13 cellular contexts compared by ENCODE assay signal in the genomic region with DNA sequence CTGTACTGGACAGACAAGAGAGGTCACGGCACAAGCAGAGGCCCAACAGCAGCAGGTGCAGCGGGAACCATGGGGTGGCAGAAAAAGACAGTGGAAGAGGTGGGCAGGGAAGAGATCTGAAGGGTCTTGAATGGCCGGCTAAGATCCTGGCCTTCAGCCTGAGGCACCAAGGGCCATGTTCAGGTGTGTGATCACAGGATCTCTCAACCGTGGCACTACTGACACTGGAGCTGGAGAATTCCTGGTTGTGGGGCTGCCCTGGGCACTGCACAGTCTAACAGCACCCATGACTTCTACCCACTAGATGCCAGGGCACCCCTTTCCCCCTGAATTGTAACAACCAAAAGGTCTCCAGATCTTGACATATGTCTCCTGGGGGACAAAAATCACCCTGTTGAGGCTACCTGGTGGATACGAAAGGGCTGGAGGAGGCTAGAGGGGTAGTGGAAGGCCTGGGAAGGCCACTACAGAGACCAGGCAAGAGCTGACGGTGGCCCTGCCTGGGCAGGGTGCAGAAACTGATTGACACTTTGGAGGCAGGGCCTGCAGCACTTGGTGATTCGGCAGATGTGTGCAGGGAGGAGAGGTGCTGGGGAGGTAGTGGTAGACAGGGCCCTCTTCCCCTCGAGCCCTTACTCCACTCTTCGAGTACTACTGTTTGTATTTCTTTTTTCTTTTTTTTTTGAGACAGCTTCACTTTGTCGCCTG. TPM values are rescaled to one million over a fixed set of nuclear protein-coding genes. Genes with fewer than 3 reads are reported as not detected.
DNase-seq lines count a peak whose midpoint lies in the region; ATAC-seq and TF ChIP-seq lines count a peak whose summit lies in the region.
"Had no signal": no experiment of that assay in that cellular context is flagged by ENCODE, and none has a peak within 500 bp of the region (broad histone marks: within the 10 kb centered on the region; RNA-seq: fewer than 3 reads in every experiment).

No MANE protein-coding gene starts in this region.

- no peaks in the 10 kb centered on the region for H3K27me3 Mint-ChIP-seq in T-helper 1 cell treated with Interleukin-12 subunit alpha and Interleukin-12 subunit beta and Interleukin-4 antibody, amounts not matched to agents 30 μg/mL and 1 μg/mL, for 36 hours (ENCODE audit: low read depth)
- no peaks in the 10 kb centered on the region for H3K27me3 Mint-ChIP-seq in activated B cell treated with CpG ODN at 0.5 μM for 24 hours
- H3K27me3 Mint-ChIP-seq: natural killer cell treated with Interleukin-12 subunit alpha and Interleukin-12 subunit beta and Interleukin-15 and Interleukin-18, amount 100 ng/mL, for 72 hours had no signal

- no peak overlapping the region for H3K4me2 ChIP-seq in smooth muscle cell

- no peaks in the 10 kb centered on the region for H3K9me3 ChIP-seq in stomach smooth muscle (ENCODE audit: control insufficient read depth in 2 of 2, low read length in 2 of 2)
- no peaks in the 10 kb centered on the region for H3K9me3 ChIP-seq in smooth muscle cell (replicated peaks; ENCODE audit: low read depth)
- H3K9me3 ChIP-seq: HAP-1 had no signal

- CTCF ChIA-PET in activated B cell treated with CpG ODN at 0.5 μM for 24 hours (lab: Charles Lee) = no interaction called here

- H3K4me3 ChIP-seq in stomach smooth muscle (ENCODE audit: low read length in 2 of 2) = no peak overlapping the region
- no peak overlapping the region for H3K4me3 ChIP-seq in smooth muscle cell
- H3K4me3 ChIP-seq: HAP-1 had no signal

- no peaks in the 10 kb centered on the region for H3K9me3 Mint-ChIP-seq in T-helper 1 cell treated with Interleukin-12 subunit alpha and Interleukin-12 subunit beta and Interleukin-4 antibody, amounts not matched to agents 30 μg/mL and 1 μg/mL, for 36 hours
- no peaks in the 10 kb centered on the region for H3K9me3 Mint-ChIP-seq in activated B cell treated with CpG ODN at 0.5 μM for 24 hours
- H3K9me3 Mint-ChIP-seq: natural killer cell treated with Interleukin-12 subunit alpha and Interleukin-12 subunit beta and Interleukin-15 and Interleukin-18, amount 100 ng/mL, for 72 hours had no signal

- no peak overlapping the region for H3K4me3 Mint-ChIP-seq in T-helper 1 cell treated with Interleukin-12 subunit alpha and Interleukin-12 subunit beta and Interleukin-4 antibody, amounts not matched to agents 30 μg/mL and 1 μg/mL, for 36 hours
- no peak overlapping the region for H3K4me3 Mint-ChIP-seq in activated B cell treated with CpG ODN at 0.5 μM for 24 hours
- H3K4me3 Mint-ChIP-seq: natural killer cell treated with Interleukin-12 subunit alpha and Interleukin-12 subunit beta and Interleukin-15 and Interleukin-18, amount 100 ng/mL, for 72 hours had no signal

- H3K36me3 Mint-ChIP-seq in T-helper 1 cell treated with Interleukin-12 subunit alpha and Interleukin-12 subunit beta and Interleukin-4 antibody, amounts not matched to agents 30 μg/mL and 1 μg/mL, for 36 hours (ENCODE audit: low read depth) = peaks cover 5% of the 10 kb centered on the region
- H3K36me3 Mint-ChIP-seq in activated B cell treated with CpG ODN at 0.5 μM for 24 hours (ENCODE audit: low read depth) = peaks cover 20% of the 10 kb centered on the region
- H3K36me3 Mint-ChIP-seq: natural killer cell treated with Interleukin-12 subunit alpha and Interleukin-12 subunit beta and Interleukin-15 and Interleukin-18, amount 100 ng/mL, for 72 hours had no signal

- H3K36me3 ChIP-seq in stomach smooth muscle (ENCODE audit: control insufficient read depth in 2 of 2, insufficient read depth in 2 of 2, low read length in 2 of 2) (peaks cover 3 to 16% of the 10 kb centered on the region in 2 donors), smooth muscle cell (ENCODE audit: low read depth) (no peaks in the 10 kb centered on the region)

- POLR2A ChIA-PET in activated B cell treated with CpG ODN at 0.5 μM for 24 hours (lab: Charles Lee) = no interaction called here

- H3K9ac ChIP-seq in stomach smooth muscle (ENCODE audit: low read length in 2 of 2) (no peak overlapping the region), smooth muscle cell (ENCODE audit: low read depth) (no peak overlapping the region)

- H3K4me1 Mint-ChIP-seq in T-helper 1 cell treated with Interleukin-12 subunit alpha and Interleukin-12 subunit beta and Interleukin-4 antibody, amounts not matched to agents 30 μg/mL and 1 μg/mL, for 36 hours (ENCODE audit: low read depth) = peaks cover 51% of the 10 kb centered on the region
- peaks cover 78% of the 10 kb centered on the region for H3K4me1 Mint-ChIP-seq in activated B cell treated with CpG ODN at 0.5 μM for 24 hours

- H2AFZ ChIP-seq in smooth muscle cell (ENCODE audit: low read depth) = no peak overlapping the region

- no peak for ATAC-seq in activated B cell treated with CpG ODN at 0.5 μM for 24 hours (ENCODE audit: low read depth)
- ATAC-seq in left lobe of liver = peak; percentile 13
- ATAC-seq in HG02571 (IDR thresholded peaks at IDR 0.05; ENCODE audit: unreplicated experiment) = no peak
- ATAC-seq: natural killer cell treated with Interleukin-12 subunit alpha and Interleukin-12 subunit beta and Interleukin-15 and Interleukin-18, amount 100 ng/mL, for 72 hours had no signal

- TF ChIP-seq CTCF in activated B cell treated with CpG ODN at 0.5 μM for 24 hours (IDR thresholded peaks at IDR 0.05) (no peak), smooth muscle cell (IDR thresholded peaks at IDR 0.05; ENCODE audit: borderline replicate concordance, insufficient read depth, poor library complexity, severe bottlenecking) (no peak)

- 95% methylated on average over 10 of the region's 10 CpGs for WGBS in smooth muscle cell (ENCODE audit: low lambda C conversion rate)

- peaks cover 23% of the 10 kb centered on the region for H3F3A ChIP-seq in smooth muscle cell (ENCODE audit: low read depth)

- H3K27me3 ChIP-seq in stomach smooth muscle (ENCODE audit: control insufficient read depth in 1 of 2, insufficient read depth in 2 of 2, low read length in 2 of 2) = no peaks in the 10 kb centered on the region
- no peaks in the 10 kb centered on the region for H3K27me3 ChIP-seq in smooth muscle cell (ENCODE audit: low read depth)

- DNase-seq in T-helper 1 cell = no peak
- DNase-seq in activated B cell treated with CpG ODN at 0.5 μM for 24 hours = no peak
- DNase-seq in left lobe of liver (ENCODE audit: low spot score) = no peak
- no peak for DNase-seq in activated CD8-positive, alpha-beta memory T cell treated with anti-CD3 and anti-CD28 coated beads, Interleukin-2, amount 50 U/mL, for 4 hours
- no peak for DNase-seq in smooth muscle cell (lab: John Stamatoyannopoulos, UW; ENCODE audit: unreplicated experiment)
- DNase-seq: DMS 273 treated with DMSO at 0.1 percent for 48 hours, NCI-H2081 had no signal

- H3K4me1 ChIP-seq in stomach smooth muscle (ENCODE audit: control insufficient read depth, insufficient read depth, low read length) (peaks cover 74% of the 10 kb centered on the region), smooth muscle cell (ENCODE audit: low read depth) (peaks cover 4% of the 10 kb centered on the region)

- H3K27ac ChIP-seq in stomach smooth muscle (ENCODE audit: low read length) (peak overlapping the region; percentile 31), smooth muscle cell (ENCODE audit: low read depth) (no peak overlapping the region)
- H3K27ac ChIP-seq: 22Rv1 had no signal

- peak overlapping the region; percentile 71 for H3K27ac Mint-ChIP-seq in T-helper 1 cell treated with Interleukin-12 subunit alpha and Interleukin-12 subunit beta and Interleukin-4 antibody, amounts not matched to agents 30 μg/mL and 1 μg/mL, for 36 hours
- peak overlapping the region; percentile 73 for H3K27ac Mint-ChIP-seq in activated B cell treated with CpG ODN at 0.5 μM for 24 hours

- peaks cover 100% of the 10 kb centered on the region for H4K20me1 ChIP-seq in smooth muscle cell (ENCODE audit: low read depth)

- peaks cover 100% of the 10 kb centered on the region for H3K79me2 ChIP-seq in smooth muscle cell (ENCODE audit: low read depth)

- intact Hi-C loops in activated B cell treated with CpG ODN at 0.5 μM for 24 hours (cut with micrococcal nuclease) = no loop called here

RNA-seq across cellular contexts. Expression of gene CSNK1E, which starts 8.3 kb away (rescaled TPM):
- 80.6 and 85.2 TPM in 2 replicates for total RNA-seq in activated B cell treated with CpG ODN at 0.5 μM for 24 hours
- 29.4 TPM for total RNA-seq in left lobe of liver
- total RNA-seq in smooth muscle cell = 94.7 and 111 TPM in 2 replicates
- polyA plus RNA-seq in smooth muscle cell = 154 and 192 TPM in 2 replicates

RNA-seq across cellular contexts. Expression of gene TMEM184B, which starts 36.1 kb away (rescaled TPM):
- total RNA-seq in activated B cell treated with CpG ODN at 0.5 μM for 24 hours (17.4 and 24.0 TPM in 2 replicates), left lobe of liver (11.7 TPM), smooth muscle cell (34.1 and 54.4 TPM in 2 replicates)
- polyA plus RNA-seq in smooth muscle cell = 96.0 and 96.3 TPM in 2 replicates
